8 cellular contexts compared by ENCODE assay signal in genomic region chr10:96587255-96588059, GRCh38. TPM values are rescaled to one million over a fixed set of nuclear protein-coding genes. Genes with fewer than 3 reads are reported as not detected.
DNase-seq lines count a peak whose midpoint lies in the region; ATAC-seq and TF ChIP-seq lines count a peak whose summit lies in the region.

No MANE protein-coding gene starts in this region.

- 2% methylated on average over 25 of the region's 25 CpGs for WGBS in liver

- H3K4me3 ChIP-seq in RWPE2 (ENCODE audit: severe bottlenecking) (peak overlapping the region; percentile 61), coronary artery (peak overlapping the region; percentile 96), liver (ENCODE audit: low read depth in 1 of 3, low read length in 3 of 3) (peak overlapping the region; percentile 71 to 99 (median 72))

- H3K4me1 ChIP-seq in RWPE2 (ENCODE audit: insufficient read depth, poor library complexity, severe bottlenecking) (peaks cover 19% of the 10 kb centered on the region), liver (ENCODE audit: control insufficient read depth in 4 of 4, insufficient read depth in 4 of 4, low read length in 3 of 4) (peaks cover 6 to 43% (median 16%) of the 10 kb centered on the region in 4 donors)

- DNase-seq in GF-D8 (lab: John Stamatoyannopoulos, UW): peak; percentile 23
- peak; percentile 39 for DNase-seq in HPDE6-E6E7 (ENCODE audit: extremely low spot score)
- peak; percentile 71 for DNase-seq in RWPE2 (ENCODE audit: low spot score)
- DNase-seq in coronary artery (ENCODE audit: low spot score): peak; percentile 87
- peak; percentile 51 for DNase-seq in stimulated activated naive CD4-positive, alpha-beta T cell treated with Interleukin-2 at 50 U/mL for 16 hours (lab: John Stamatoyannopoulos, UW)
- DNase-seq in HuH-7.5 (ENCODE audit: low spot score): no peak
- DNase-seq in GM19240 (ENCODE audit: insufficient read length, low spot score): no peak

- ATAC-seq in RWPE2 (ENCODE audit: low read depth): peak; percentile 52

- H3K9ac ChIP-seq in liver (ENCODE audit: low read depth in 1 of 2, low read length in 2 of 2): peak overlapping the region; percentile 95 to 97

- peaks cover 13% of the 10 kb centered on the region for H3K36me3 ChIP-seq in RWPE2 (ENCODE audit: low read depth)
- peaks cover 0 to 3% (median 0%) of the 10 kb centered on the region in 4 donors for H3K36me3 ChIP-seq in liver (ENCODE audit: control insufficient read depth in 4 of 4, insufficient read depth in 3 of 4, low read depth in 1 of 4, low read length in 3 of 4)

- H3K9me3 ChIP-seq in RWPE2 (ENCODE audit: severe bottlenecking): no peaks in the 10 kb centered on the region
- no peaks in the 10 kb centered on the region for H3K9me3 ChIP-seq in liver (ENCODE audit: control insufficient read depth in 4 of 4, low read length in 3 of 4)

- TF ChIP-seq RAD21 in liver (IDR thresholded peaks at IDR 0.05): no peak

- H3K27ac ChIP-seq in RWPE2 (ENCODE audit: poor library complexity, severe bottlenecking): peak overlapping the region; percentile 84
- H3K27ac ChIP-seq in coronary artery: peak overlapping the region; percentile 94 to 100
- H3K27ac ChIP-seq in liver (ENCODE audit: low read depth in 1 of 2, low read length in 2 of 2): peak overlapping the region; percentile 96 to 97

- TF ChIP-seq CTCF in RWPE2 (IDR thresholded peaks at IDR 0.05; ENCODE audit: poor library complexity, severe bottlenecking): no peak
- no peak for TF ChIP-seq CTCF in coronary artery (IDR thresholded peaks at IDR 0.05)
- no peak for TF ChIP-seq CTCF in liver (IDR thresholded peaks at IDR 0.05; ENCODE audit: low read depth, low read length, missing input control)

- H3K27me3 ChIP-seq in RWPE2 (ENCODE audit: insufficient read depth, poor library complexity, severe bottlenecking) (no peaks in the 10 kb centered on the region), liver (ENCODE audit: control insufficient read depth in 4 of 4, insufficient read depth in 4 of 4, low read length in 3 of 4) (no peaks in the 10 kb centered on the region)

TF ChIP-seq in liver, 16 proteins besides CTCF, POLR2A, EP300 and RAD21:
- TF ChIP-seq MAX (IDR thresholded peaks at IDR 0.05): no peak
- peak; percentile 22 for TF ChIP-seq YY1 (IDR thresholded peaks at IDR 0.05)
- TF ChIP-seq NR2F2 (IDR thresholded peaks at IDR 0.05): peak; percentile 27

RNA-seq across cellular contexts. Expression of gene TM9SF3, which starts 0.6 kb away (rescaled TPM):
- total RNA-seq in liver: 100 to 1,000 TPM in 1 of 2 donors, 10 to 100 TPM in 1; 72.9 to 115 TPM
- 10 to 100 TPM; 20.5 to 37.9 TPM for polyA plus RNA-seq in liver

Comparison
In these comparisons a context has a peak if more than half of its experiments do, and no peak if none do; other contexts are left out.
1. DNase-seq: peak in GF-D8 (single experiment), HPDE6-E6E7 (single experiment), RWPE2 (single experiment), coronary artery (single experiment) and stimulated activated naive CD4-positive, alpha-beta T cell treated with Interleukin-2 at 50 U/mL for 16 hours (single experiment); none in HuH-7.5 (single experiment) and GM19240 (single experiment).
2. Peak in every context shown above with its lines, with median percentiles within 50 percentile points of each other: H3K27ac ChIP-seq and H3K4me3 ChIP-seq.